11 cellular contexts compared by ENCODE assay signal in genomic region chr11:451738-452137, GRCh38. TPM values are rescaled to one million over a fixed set of nuclear protein-coding genes. Genes with fewer than 3 reads are reported as not detected.
DNase-seq lines count a peak whose midpoint lies in the region; ATAC-seq, FAIRE-seq and TF ChIP-seq lines count a peak whose summit lies in the region.
"Had no signal": no experiment of that assay in that cellular context is flagged by ENCODE, and none has a peak within 500 bp of the region (broad histone marks: within the 10 kb centered on the region; RNA-seq: fewer than 3 reads in every experiment).

No MANE protein-coding gene starts in this region.

- H3K4me2 ChIP-seq in DOHH2 (ENCODE audit: low read length) (peak overlapping the region; percentile 90), endothelial cell of umbilical vein (ENCODE audit: insufficient read depth, low read length) (peak overlapping the region; percentile 71)

- in situ Hi-C loops in Panc1 (cut with HindIII; ENCODE audit: low pct_unique_long_range_greater_than_20kb, low sequenced_read_pairs) = no loop called here

- H3F3A ChIP-seq in DOHH2 (ENCODE audit: control insufficient read depth, insufficient read depth) = peaks cover 13% of the 10 kb centered on the region

- H3K27me3 ChIP-seq in DOHH2 (ENCODE audit: control insufficient read depth, low read length) (no peaks in the 10 kb centered on the region), Panc1 (ENCODE audit: control insufficient read depth, insufficient read depth, low read length) (no peaks in the 10 kb centered on the region), endothelial cell of umbilical vein (ENCODE audit: control insufficient read depth in 2 of 2, insufficient read depth in 2 of 2, low read length in 2 of 2) (no peaks in the 10 kb centered on the region), sigmoid colon (no peaks in the 10 kb centered on the region)

- no peaks in the 10 kb centered on the region for H3K9me2 ChIP-seq in DOHH2 (replicated peaks; ENCODE audit: control insufficient read depth, low read length)

- CTCF ChIA-PET in Panc1 (lab: Charles Lee) = no interaction called here
- CTCF ChIA-PET in endothelial cell of umbilical vein (lab: Charles Lee) = interaction anchor here (1.1 to 4.3 kb wide), 6 partner anchors 18 to 201 kb away, joined by 3 to 55 read pairs (median 8); no protein-coding TSS in a partner anchor

- peaks cover 27% of the 10 kb centered on the region for H3K36me3 ChIP-seq in DOHH2 (ENCODE audit: control insufficient read depth, low read length)
- H3K36me3 ChIP-seq in Panc1 (ENCODE audit: control insufficient read depth, insufficient read depth, low read length) = peaks cover 5% of the 10 kb centered on the region; the same call in 1 of the 2 replicates
- peaks cover 0 to 19% of the 10 kb centered on the region in 2 experiments for H3K36me3 ChIP-seq in endothelial cell of umbilical vein (ENCODE audit: control insufficient read depth in 2 of 2, extremely low read depth in 1 of 2, insufficient read depth in 2 of 2, low read length in 2 of 2)
- H3K36me3 ChIP-seq in sigmoid colon = peaks cover 0 to 22% (median 3%) of the 10 kb centered on the region in 4 donors

- H3K9ac ChIP-seq in endothelial cell of umbilical vein (replicated peaks; ENCODE audit: extremely low read depth, insufficient read depth, low read length) = no peak overlapping the region

- TF ChIP-seq CTCF in DOHH2 (IDR thresholded peaks at IDR 0.05; ENCODE audit: low read depth, low read length, poor library complexity, severe bottlenecking) = no peak
- no peak for TF ChIP-seq CTCF in Panc1 (IDR thresholded peaks at IDR 0.05)
- no peak for TF ChIP-seq CTCF in endothelial cell of umbilical vein (IDR thresholded peaks at IDR 0.05; ENCODE audit: extremely low read depth in 1 of 2, insufficient read depth in 1 of 2, low read depth in 1 of 2, low read length in 2 of 2)
- TF ChIP-seq CTCF in sigmoid colon (IDR thresholded peaks at IDR 0.05) = no peak

- dilution Hi-C loops in endothelial cell of umbilical vein (cut with MboI; ENCODE audit: extremely low pct_ligation_motif_present, low sequenced_read_pairs) = no loop called here

- peaks cover 6% of the 10 kb centered on the region; the same call in 1 of the 2 replicates for H4K20me1 ChIP-seq in DOHH2 (ENCODE audit: control insufficient read depth, insufficient read depth, low read depth, low read length)
- H4K20me1 ChIP-seq in endothelial cell of umbilical vein (replicated peaks; ENCODE audit: control insufficient read depth, extremely low read depth, insufficient read depth, low read length) = no peaks in the 10 kb centered on the region

- BruUV-seq in Panc1 (replicated peaks; lab: Mats Ljungman, UMichigan) (no TSS peak), endothelial cell of umbilical vein (replicated peaks; lab: Mats Ljungman, UMichigan) (no TSS peak)

- no peak overlapping the region for H2AFZ ChIP-seq in endothelial cell of umbilical vein (ENCODE audit: low read depth, low read length)

- DNase-seq in Panc1 (ENCODE audit: low read depth, low spot score) = no peak
- no peak for DNase-seq in endothelial cell of umbilical vein (ENCODE audit: low read depth, low spot score)
- no peak for DNase-seq in sigmoid colon
- DNase-seq in NCI-H69 (lab: John Stamatoyannopoulos, UW) = no peak
- no peak for DNase-seq in NCI-H526 treated with DMSO at 0.1 percent for 48 hours (lab: John Stamatoyannopoulos, UW)
- DNase-seq in T-helper 9 cell = no peak
- DNase-seq: central memory CD4-positive, alpha-beta T cell had no signal

- POLR2A ChIA-PET in Panc1 (lab: Charles Lee) (no interaction called here), endothelial cell of umbilical vein (lab: Charles Lee) (no interaction called here)

- H3K27ac ChIP-seq in DOHH2 (ENCODE audit: low read depth, low read length) = no peak overlapping the region
- no peak overlapping the region; the same call in 1 of the 2 replicates for H3K27ac ChIP-seq in Panc1 (ENCODE audit: low read length)
- no peak overlapping the region for H3K27ac ChIP-seq in endothelial cell of umbilical vein (ENCODE audit: insufficient read depth, low read depth, low read length)
- peak overlapping the region in 3 of 4 donors; percentile 91 to 94 (median 92) for H3K27ac ChIP-seq in sigmoid colon

- ATAC-seq in Panc1 (no peak), GM19328 (IDR thresholded peaks at IDR 0.05; ENCODE audit: unreplicated experiment) (no peak)

- intact Hi-C loops in Panc1 (cut with micrococcal nuclease; ENCODE audit: unreplicated experiment) (loop anchor here (5.0 kb wide), 1 partner anchor 66 kb away; no protein-coding TSS in a partner anchor), endothelial cell of umbilical vein (cut with micrococcal nuclease) (loop anchor here (1.0 kb wide), 1 partner anchor 18 kb away; no protein-coding TSS in a partner anchor), sigmoid colon (cut with DNase I) (loop anchor here (2.0 to 5.0 kb wide), 2 partner anchors 17 to 164 kb away; partner anchors contain the start of gene PGGHG)

- 93 to 95% methylated on average over 14 of the region's 14 CpGs for WGBS in sigmoid colon, 2 donors

- H3K9me1 ChIP-seq in endothelial cell of umbilical vein (replicated peaks; ENCODE audit: control insufficient read depth, extremely low read depth, insufficient read depth, low read length) = no peaks in the 10 kb centered on the region

- no peak for TF ChIP-seq EP300 in sigmoid colon (IDR thresholded peaks at IDR 0.05)

- TF ChIP-seq POLR2A in endothelial cell of umbilical vein (IDR thresholded peaks at IDR 0.05; ENCODE audit: low read depth, low read length) (no peak), sigmoid colon (IDR thresholded peaks at IDR 0.05) (no peak)

- H3K9me3 ChIP-seq in DOHH2 (ENCODE audit: control insufficient read depth, insufficient read depth, low read length) (no peaks in the 10 kb centered on the region), Panc1 (ENCODE audit: control insufficient read depth, insufficient read depth, low read depth, low read length) (no peaks in the 10 kb centered on the region), endothelial cell of umbilical vein (replicated peaks; ENCODE audit: control insufficient read depth, insufficient read depth, low read length) (no peaks in the 10 kb centered on the region), sigmoid colon (no peaks in the 10 kb centered on the region)

- no peak for FAIRE-seq in endothelial cell of umbilical vein (lab: Jason Lieb, UNC)

- peaks cover 66% of the 10 kb centered on the region for H3K79me2 ChIP-seq in DOHH2 (ENCODE audit: control insufficient read depth, low read length)
- H3K79me2 ChIP-seq in endothelial cell of umbilical vein (ENCODE audit: control insufficient read depth, insufficient read depth, low read length) = peaks cover 54% of the 10 kb centered on the region

- peak overlapping the region; percentile 91; the same call in 1 of the 2 replicates for H3K4me3 ChIP-seq in DOHH2 (ENCODE audit: low read length)
- peak overlapping the region; percentile 82 for H3K4me3 ChIP-seq in Panc1 (ENCODE audit: low read depth in 2 of 2, low read length in 2 of 2)
- no peak overlapping the region for H3K4me3 ChIP-seq in endothelial cell of umbilical vein (replicated peaks in 1 of 3; ENCODE audit: insufficient read depth in 1 of 3, low read depth in 1 of 3, low read length in 3 of 3)
- H3K4me3 ChIP-seq in sigmoid colon = peak overlapping the region in 1 of 4 donors; percentile 100

- peaks cover 41% of the 10 kb centered on the region for H3K4me1 ChIP-seq in DOHH2 (ENCODE audit: control insufficient read depth, low read length)
- peaks cover 24% of the 10 kb centered on the region for H3K4me1 ChIP-seq in Panc1 (ENCODE audit: control insufficient read depth, insufficient read depth, low read length)
- H3K4me1 ChIP-seq in endothelial cell of umbilical vein (ENCODE audit: control insufficient read depth, extremely low read depth, insufficient read depth, low read length) = peaks cover 14% of the 10 kb centered on the region
- peaks cover 0 to 39% (median 33%) of the 10 kb centered on the region in 4 donors for H3K4me1 ChIP-seq in sigmoid colon

RNA-seq across cellular contexts. Expression of gene PTDSS2, which starts 1.7 kb away (rescaled TPM):
- 103 TPM for total RNA-seq in Panc1 (2021; ENCODE audit: unreplicated experiment)
- 165 TPM for polyA plus RNA-seq in Panc1 (2012; ENCODE audit: insufficient read length)
- 41.4 and 44.2 TPM in 2 replicates for total RNA-seq in endothelial cell of umbilical vein
- polyA plus RNA-seq in endothelial cell of umbilical vein = 46.8 and 60.8 TPM in 2 replicates
- polyA plus RNA-seq in endothelial cell of umbilical vein (2011; cell fraction: cytosol; rRNA removed) = 25.5 and 29.4 TPM in 2 replicates
- 97.3 and 123 TPM in 2 replicates for polyA plus RNA-seq in endothelial cell of umbilical vein (2011; cell fraction: nucleus; rRNA removed)
- polyA plus RNA-seq in endothelial cell of umbilical vein (2012) = 30.6 and 40.9 TPM in 2 replicates
- polyA minus RNA-seq in endothelial cell of umbilical vein = 36.8 and 48.9 TPM in 2 replicates
- polyA minus RNA-seq in endothelial cell of umbilical vein (2011; cell fraction: cytosol; rRNA and poly(A)+ RNA removed) = 20.9 TPM
- 30.5 and 43.9 TPM in 2 replicates for polyA minus RNA-seq in endothelial cell of umbilical vein (2011; cell fraction: nucleus; rRNA and poly(A)+ RNA removed)
- total RNA-seq in sigmoid colon = 10 to 100 TPM; 30.1 to 76.2 (median 44.6) TPM
- 10 to 100 TPM in 1 of 3 donors, 1 to 10 TPM in 2; 4.8 to 29.0 (median 6.5) TPM for polyA plus RNA-seq in sigmoid colon

RNA-seq across cellular contexts. Expression of gene ANO9, which starts 9.9 kb away (rescaled TPM):
- 61.4 TPM for total RNA-seq in Panc1 (2021; ENCODE audit: unreplicated experiment)
- 56.7 TPM for polyA plus RNA-seq in Panc1 (2012; ENCODE audit: insufficient read length)
- 0.12 TPM in 1 of 2 replicates, not detected in the other for total RNA-seq in endothelial cell of umbilical vein
- polyA plus RNA-seq in endothelial cell of umbilical vein = 0.23 and 0.32 TPM in 2 replicates
- polyA plus RNA-seq in endothelial cell of umbilical vein (2011; cell fraction: cytosol; rRNA removed) = 0.03 TPM in 1 of 2 replicates, not detected in the other
- 0.80 and 2.0 TPM in 2 replicates for polyA plus RNA-seq in endothelial cell of umbilical vein (2011; cell fraction: nucleus; rRNA removed)
- polyA plus RNA-seq in endothelial cell of umbilical vein (2012) = 0.08 and 0.18 TPM in 2 replicates
- 0.47 TPM in 1 of 2 replicates, not detected in the other for polyA minus RNA-seq in endothelial cell of umbilical vein
- not detected for polyA minus RNA-seq in endothelial cell of umbilical vein (2011; cell fraction: cytosol; rRNA and poly(A)+ RNA removed)
- polyA minus RNA-seq in endothelial cell of umbilical vein (2011; cell fraction: nucleus; rRNA and poly(A)+ RNA removed) = 0.43 TPM in 1 of 2 replicates, not detected in the other
- total RNA-seq in sigmoid colon = 1 to 10 TPM in 1 of 4 donors, under 1 TPM in 3; 0.14 to 2.5 (median 0.26) TPM
- polyA plus RNA-seq in sigmoid colon = 100 to 1,000 TPM in 1 of 3 donors, 1 to 10 TPM in 2; 4.2 to 123 (median 6.5) TPM
- total RNA-seq: H4 had no signal

RNA-seq across cellular contexts. Expression of gene SIGIRR, which starts 36.9 kb away (rescaled TPM):
- total RNA-seq in Panc1 (2021; ENCODE audit: unreplicated experiment) = 183 TPM
- 313 TPM for polyA plus RNA-seq in Panc1 (2012; ENCODE audit: insufficient read length)
- total RNA-seq in endothelial cell of umbilical vein = 51.9 and 52.3 TPM in 2 replicates
- polyA plus RNA-seq in endothelial cell of umbilical vein = 70.9 and 104 TPM in 2 replicates
- polyA plus RNA-seq in endothelial cell of umbilical vein (2011; cell fraction: cytosol; rRNA removed) = 32.3 and 43.8 TPM in 2 replicates
- 60.1 and 68.6 TPM in 2 replicates for polyA plus RNA-seq in endothelial cell of umbilical vein (2011; cell fraction: nucleus; rRNA removed)
- polyA plus RNA-seq in endothelial cell of umbilical vein (2012) = 46.1 and 72.9 TPM in 2 replicates
- 9.2 and 17.6 TPM in 2 replicates for polyA minus RNA-seq in endothelial cell of umbilical vein
- polyA minus RNA-seq in endothelial cell of umbilical vein (2011; cell fraction: cytosol; rRNA and poly(A)+ RNA removed) = 6.0 TPM
- polyA minus RNA-seq in endothelial cell of umbilical vein (2011; cell fraction: nucleus; rRNA and poly(A)+ RNA removed) = 8.4 and 15.1 TPM in 2 replicates
- 10 to 100 TPM; 51.0 to 70.9 (median 53.1) TPM for total RNA-seq in sigmoid colon
- polyA plus RNA-seq in sigmoid colon = 100 to 1,000 TPM in 1 of 3 donors, 10 to 100 TPM in 2; 46.8 to 122 (median 50.2) TPM

RNA-seq across cellular contexts. Expression of gene RNH1, which starts 55.3 kb away (rescaled TPM):
- 345 TPM for total RNA-seq in Panc1 (2021; ENCODE audit: unreplicated experiment)
- polyA plus RNA-seq in Panc1 (2012; ENCODE audit: insufficient read length) = 671 TPM
- 143 and 144 TPM in 2 replicates for total RNA-seq in endothelial cell of umbilical vein
- polyA plus RNA-seq in endothelial cell of umbilical vein = 198 and 276 TPM in 2 replicates
- 113 and 158 TPM in 2 replicates for polyA plus RNA-seq in endothelial cell of umbilical vein (2011; cell fraction: cytosol; rRNA removed)
- polyA plus RNA-seq in endothelial cell of umbilical vein (2011; cell fraction: nucleus; rRNA removed) = 133 and 164 TPM in 2 replicates
- 131 and 195 TPM in 2 replicates for polyA plus RNA-seq in endothelial cell of umbilical vein (2012)
- 102 and 123 TPM in 2 replicates for polyA minus RNA-seq in endothelial cell of umbilical vein
- polyA minus RNA-seq in endothelial cell of umbilical vein (2011; cell fraction: cytosol; rRNA and poly(A)+ RNA removed) = 64.9 TPM
- 31.1 and 63.8 TPM in 2 replicates for polyA minus RNA-seq in endothelial cell of umbilical vein (2011; cell fraction: nucleus; rRNA and poly(A)+ RNA removed)
- 100 to 1,000 TPM; 150 to 210 (median 160) TPM for total RNA-seq in sigmoid colon
- polyA plus RNA-seq in sigmoid colon = 100 to 1,000 TPM; 101 to 126 (median 108) TPM

RNA-seq across cellular contexts. Expression of gene PKP3, which starts 57.7 kb away (rescaled TPM):
- 36.8 TPM for total RNA-seq in Panc1 (2021; ENCODE audit: unreplicated experiment)
- polyA plus RNA-seq in Panc1 (2012; ENCODE audit: insufficient read length) = 38.8 TPM
- total RNA-seq in endothelial cell of umbilical vein = 0.27 and 0.30 TPM in 2 replicates
- polyA plus RNA-seq in endothelial cell of umbilical vein = 0.33 and 0.59 TPM in 2 replicates
- polyA plus RNA-seq in endothelial cell of umbilical vein (2011; cell fraction: cytosol; rRNA removed) = 0.18 and 0.37 TPM in 2 replicates
- polyA plus RNA-seq in endothelial cell of umbilical vein (2011; cell fraction: nucleus; rRNA removed) = 0.18 and 0.30 TPM in 2 replicates
- polyA plus RNA-seq in endothelial cell of umbilical vein (2012) = 0.37 and 0.59 TPM in 2 replicates
- 0.49 and 1.2 TPM in 2 replicates for polyA minus RNA-seq in endothelial cell of umbilical vein
- polyA minus RNA-seq in endothelial cell of umbilical vein (2011; cell fraction: cytosol; rRNA and poly(A)+ RNA removed) = 47.4 TPM
- 0.38 and 1.7 TPM in 2 replicates for polyA minus RNA-seq in endothelial cell of umbilical vein (2011; cell fraction: nucleus; rRNA and poly(A)+ RNA removed)
- total RNA-seq in sigmoid colon = under 1 TPM in 2 of 4 donors, not detected in 2; 0.27 to 0.71 TPM
- polyA plus RNA-seq in sigmoid colon = 100 to 1,000 TPM in 1 of 3 donors, 10 to 100 TPM in 2; 57.1 to 140 (median 86.7) TPM
- total RNA-seq: mononuclear cell had no signal

Comparison
In these comparisons a context has a peak if more than half of its experiments do, and no peak if none do; other contexts are left out.
1. H3K27ac ChIP-seq: peak in sigmoid colon (3 of 4); none in DOHH2 (single experiment), Panc1 (single experiment) and endothelial cell of umbilical vein (single experiment).
2. H3K4me3 ChIP-seq: peak in DOHH2 (single experiment) and Panc1 (2 of 2); none in endothelial cell of umbilical vein (0 of 3).
3. RNA of gene ANO9, which starts 9.9 kb away (total RNA-seq): 61.4 TPM in Panc1 (single experiment); 0.14 to 2.5 TPM in sigmoid colon and 0.12 TPM in endothelial cell of umbilical vein; every median in the first group is over 10 times any median in the second.